28 cellular contexts compared by ENCODE assay signal in genomic region chr6:71385111-71385822, GRCh38.
A peak's percentile ranks its signal among the peaks of the same experiment; 100 is the strongest.
DNase-seq lines count a peak whose midpoint lies in the region; ATAC-seq, FAIRE-seq and TF ChIP-seq lines count a peak whose summit lies in the region.
"Had no signal": no experiment of that assay in that cellular context is flagged by ENCODE, and none has a peak within 500 bp of the region (broad histone marks: within the 10 kb centered on the region; RNA-seq: fewer than 3 reads in every experiment).

No MANE protein-coding gene starts in this region.

- no peaks in the 10 kb centered on the region for H3K9me3 ChIP-seq in kidney (ENCODE audit: control insufficient read depth in 1 of 2, low read length in 2 of 2)
- H3K9me3 ChIP-seq in skeletal muscle satellite cell (replicated peaks; ENCODE audit: low read length), result no peaks in the 10 kb centered on the region
- H3K9me3 ChIP-seq: adrenal gland, left ventricle myocardium inferior, psoas muscle, suprapubic skin had no signal

- DNase-seq in DMS53 (lab: John Stamatoyannopoulos, UW) (peak; percentile 21), DMS53 treated with DMSO at 0.1 percent for 48 hours (lab: John Stamatoyannopoulos, UW; ENCODE audit: unreplicated experiment) (no peak), RCC 7860 (ENCODE audit: low spot score) (no peak), kidney (no peak), cortex of kidney (lab: John Stamatoyannopoulos, UW) (no peak), substantia nigra (lab: John Stamatoyannopoulos, UW) (no peak)
- DNase-seq: activated CD4-positive, alpha-beta memory T cell treated with anti-CD3 and anti-CD28 coated beads, Interleukin-2, amount 10 ng/mL, durations not matched to agents 7 days and 5 days; activated CD4-positive, CD25-positive, alpha-beta regulatory T cell treated with anti-CD3 and anti-CD28 coated beads, Interleukin-2, amount 50 U/mL, for 72 hours; activated CD8-positive, alpha-beta memory T cell treated with anti-CD3 and anti-CD28 coated beads, Interleukin-2, amount 50 U/mL, for 48 hours; activated naive CD4-positive, alpha-beta T cell treated with anti-CD3 and anti-CD28 coated beads, Interleukin-2, amount 10 ng/mL, durations not matched to agents 7 days and 5 days; adrenal gland; brain microvascular endothelial cell; CD4-positive, alpha-beta T cell; dorsolateral prefrontal cortex; GOT3; hypothalamus; immature natural killer cell; KBM-7; left ventricle myocardium inferior; NCI-H2029 treated with DMSO at 0.1 percent for 48 hours; NCI-H524 treated with DMSO at 0.1 percent for 48 hours; psoas muscle had no signal

- H3K36me3 ChIP-seq in kidney (ENCODE audit: control insufficient read depth in 1 of 2, insufficient read depth in 2 of 2, low read length in 2 of 2) (peaks cover 2 to 9% of the 10 kb centered on the region in 2 donors), skeletal muscle satellite cell (ENCODE audit: insufficient read depth, low read length) (peaks cover 34% of the 10 kb centered on the region)
- H3K36me3 ChIP-seq: adrenal gland, suprapubic skin had no signal

- no peak for ATAC-seq in GM18870 (IDR thresholded peaks at IDR 0.05; ENCODE audit: unreplicated experiment)
- ATAC-seq: psoas muscle; stimulated activated memory B cell treated with anti-CD40 and anti-IgM and Interleukin-4, amounts not matched to agents 10 μg/mL and 1 μg/mL and 100 μg/mL, for 72 hours had no signal

- intact Hi-C loops in kidney (cut with DNase I), result loop anchor here (10.0 kb wide), 1 partner anchor 120 kb away; no protein-coding TSS in a partner anchor

- H3K9ac ChIP-seq in kidney (ENCODE audit: low read length in 2 of 2), result no peak overlapping the region
- no peak overlapping the region for H3K9ac ChIP-seq in skeletal muscle satellite cell (ENCODE audit: low read depth, low read length)

- H3K27ac ChIP-seq in kidney (ENCODE audit: low read depth in 2 of 2, low read length in 2 of 2) (peak overlapping the region; percentile 14 to 67), substantia nigra (ENCODE audit: low read depth, low read length, poor library complexity, severe bottlenecking) (no peak overlapping the region)
- H3K27ac ChIP-seq: 22Rv1, adrenal gland, brain microvascular endothelial cell, left ventricle myocardium inferior, psoas muscle, suprapubic skin had no signal

- H3K27me3 ChIP-seq in skeletal muscle satellite cell (ENCODE audit: control insufficient read depth, insufficient read depth, low read length), result no peaks in the 10 kb centered on the region
- H3K27me3 ChIP-seq: adrenal gland, brain microvascular endothelial cell, dorsolateral prefrontal cortex, suprapubic skin had no signal

- H3K4me3 ChIP-seq in kidney (ENCODE audit: low read length in 2 of 2) (no peak overlapping the region), skeletal muscle satellite cell (ENCODE audit: low read length) (no peak overlapping the region)
- H3K4me3 ChIP-seq: adrenal gland, dorsolateral prefrontal cortex, left ventricle myocardium inferior, psoas muscle, suprapubic skin had no signal

- H3K4me1 ChIP-seq in kidney (ENCODE audit: control insufficient read depth in 1 of 2, insufficient read depth in 1 of 2, low read depth in 1 of 2, low read length in 2 of 2), result peaks cover 7 to 48% of the 10 kb centered on the region in 2 donors
- H3K4me1 ChIP-seq in skeletal muscle satellite cell (ENCODE audit: control insufficient read depth, insufficient read depth, low read length), result peaks cover 58% of the 10 kb centered on the region

- H3K4me2 ChIP-seq in skeletal muscle satellite cell (ENCODE audit: low read length), result peak overlapping the region; percentile 18

- FAIRE-seq in RCC 7860 (lab: Jason Lieb, UNC) (peak; percentile 49), kidney (lab: Jason Lieb, UNC) (peak; percentile 72)
- FAIRE-seq: HTR-8/SVneo had no signal

- TF ChIP-seq CTCF in kidney (IDR thresholded peaks at IDR 0.05; ENCODE audit: borderline replicate concordance, extremely low read depth, insufficient read depth), result no peak
